In genomic region chr3:37899101-37899707, GRCh38 we compare ENCODE assay signal across 17 cellular contexts. TPM values are rescaled to one million over a fixed set of nuclear protein-coding genes. Genes with fewer than 3 reads are reported as not detected.
A peak's percentile ranks its signal among the peaks of the same experiment; 100 is the strongest.
DNase-seq lines count a peak whose midpoint lies in the region; ATAC-seq, FAIRE-seq and TF ChIP-seq lines count a peak whose summit lies in the region.
"Had no signal": no experiment of that assay in that cellular context is flagged by ENCODE, and none has a peak within 500 bp of the region (broad histone marks: within the 10 kb centered on the region; RNA-seq: fewer than 3 reads in every experiment).

No MANE protein-coding gene starts in this region.

- TF ChIP-seq POLR2A in endothelial cell of umbilical vein (IDR thresholded peaks at IDR 0.05; ENCODE audit: low read depth, low read length), result no peak

- H2BK120ac ChIP-seq in trophoblast cell (ENCODE audit: insufficient read depth, low read length, poor library complexity), result no peak overlapping the region

- no peak for DNase-seq in endothelial cell of umbilical vein (ENCODE audit: low read depth, low spot score)
- no peak for DNase-seq in naive thymus-derived CD8-positive, alpha-beta T cell
- no peak for DNase-seq in trophoblast cell
- DNase-seq: activated B cell treated with CpG ODN at 0.5 μM for 24 hours; activated T-cell treated with anti-CD3 and anti-CD28 coated beads, Interleukin-2, amount 50 U/mL, for 1 hour; GM23248; NCI-H1092 treated with DMSO at 0.1 percent for 48 hours; nephron progenitor cell; right lobe of liver; stimulated activated CD4-positive, alpha-beta T cell treated with anti-CD3 and anti-CD28 coated beads, Interleukin-4, amount 100 ng/mL, for 4 hours; stomach had no signal

- H3K4me3 Mint-ChIP-seq in naive thymus-derived CD8-positive, alpha-beta T cell, result no peak overlapping the region
- H3K4me3 Mint-ChIP-seq: activated B cell treated with CpG ODN at 0.5 μM for 24 hours, nephron progenitor cell had no signal

- H4K20me1 ChIP-seq in endothelial cell of umbilical vein (replicated peaks; ENCODE audit: control insufficient read depth, extremely low read depth, insufficient read depth, low read length), result no peaks in the 10 kb centered on the region
- H4K20me1 ChIP-seq: BLaER1 had no signal

- H3K79me2 ChIP-seq in endothelial cell of umbilical vein (ENCODE audit: control insufficient read depth, insufficient read depth, low read length), result no peaks in the 10 kb centered on the region
- H3K79me2 ChIP-seq in trophoblast cell (ENCODE audit: control insufficient read depth, insufficient read depth, low read length, poor library complexity), result no peaks in the 10 kb centered on the region

- no TSS peak for BruUV-seq in endothelial cell of umbilical vein (replicated peaks; lab: Mats Ljungman, UMichigan)

- ATAC-seq in GM18873 (IDR thresholded peaks at IDR 0.05; ENCODE audit: low FRiP score, unreplicated experiment) (peak; percentile 67), GM21528 (IDR thresholded peaks at IDR 0.05; ENCODE audit: low FRiP score, unreplicated experiment) (peak; percentile 67), HG03354 (IDR thresholded peaks at IDR 0.05; ENCODE audit: poor library complexity, severe bottlenecking, unreplicated experiment) (peak; percentile 67), HG03571 (IDR thresholded peaks at IDR 0.05; ENCODE audit: unreplicated experiment) (no peak), GM18861 (IDR thresholded peaks at IDR 0.05; ENCODE audit: unreplicated experiment) (no peak)
- ATAC-seq in naive thymus-derived CD8-positive, alpha-beta T cell, result no peak

- no peak overlapping the region for H3K4ac ChIP-seq in trophoblast cell (ENCODE audit: low read depth, low read length)

- peaks cover 0 to 6% (median 3%) of the 10 kb centered on the region in 4 donors for H3K4me1 Mint-ChIP-seq in naive thymus-derived CD8-positive, alpha-beta T cell
- H3K4me1 Mint-ChIP-seq: activated B cell treated with CpG ODN at 0.5 μM for 24 hours had no signal

- H2BK5ac ChIP-seq in trophoblast cell (ENCODE audit: low read depth, low read length, poor library complexity), result no peak overlapping the region

- WGBS in trophoblast cell (ENCODE audit: extremely low coverage, insufficient coverage, insufficient read length), result no CpG with 5 or more reads among the region's 3 CpGs

- no peaks in the 10 kb centered on the region for H3K27me3 ChIP-seq in endothelial cell of umbilical vein (ENCODE audit: control insufficient read depth in 2 of 2, insufficient read depth in 2 of 2, low read length in 2 of 2)
- no peaks in the 10 kb centered on the region for H3K27me3 ChIP-seq in trophoblast cell (ENCODE audit: insufficient read depth, low read length)
- H3K27me3 ChIP-seq: BLaER1, right lobe of liver, stomach had no signal

- H3K4me1 ChIP-seq in endothelial cell of umbilical vein (ENCODE audit: control insufficient read depth, extremely low read depth, insufficient read depth, low read length), result peaks cover 18% of the 10 kb centered on the region
- H3K4me1 ChIP-seq in trophoblast cell (ENCODE audit: control insufficient read depth in 1 of 2, insufficient read depth in 2 of 2, low read length in 2 of 2), result peaks cover 3 to 4% of the 10 kb centered on the region in 2 experiments
- H3K4me1 ChIP-seq: BLaER1 had no signal

- H3K4me2 ChIP-seq in endothelial cell of umbilical vein (ENCODE audit: insufficient read depth, low read length) (peak overlapping the region; percentile 4), trophoblast cell (ENCODE audit: low read length) (no peak overlapping the region)
- H3K4me2 ChIP-seq: BLaER1 had no signal

- no peaks in the 10 kb centered on the region for H3K36me3 Mint-ChIP-seq in naive thymus-derived CD8-positive, alpha-beta T cell

- H2AFZ ChIP-seq in endothelial cell of umbilical vein (ENCODE audit: low read depth, low read length), result no peak overlapping the region
- no peak overlapping the region for H2AFZ ChIP-seq in trophoblast cell (ENCODE audit: insufficient read depth, low read length, poor library complexity)
- H2AFZ ChIP-seq: GM23248 had no signal

- H4K8ac ChIP-seq in trophoblast cell (ENCODE audit: low read depth, low read length), result no peak overlapping the region

- no peak overlapping the region for H4K91ac ChIP-seq in trophoblast cell (ENCODE audit: low read depth, low read length)

- H2AK5ac ChIP-seq in trophoblast cell (ENCODE audit: low read length), result no peak overlapping the region

- H3K9ac ChIP-seq in endothelial cell of umbilical vein (replicated peaks; ENCODE audit: extremely low read depth, insufficient read depth, low read length), result no peak overlapping the region
- H3K9ac ChIP-seq in trophoblast cell (ENCODE audit: low read length), result no peak overlapping the region
- H3K9ac ChIP-seq: BLaER1, GM23248 had no signal

- POLR2A ChIA-PET in endothelial cell of umbilical vein (lab: Charles Lee), result no interaction called here
- POLR2A ChIA-PET in naive thymus-derived CD8-positive, alpha-beta T cell (lab: Charles Lee), result no interaction called here

- peaks cover 0 to 6% (median 4%) of the 10 kb centered on the region in 5 donors for H3K27me3 Mint-ChIP-seq in naive thymus-derived CD8-positive, alpha-beta T cell

- no peaks in the 10 kb centered on the region for H3K9me1 ChIP-seq in endothelial cell of umbilical vein (replicated peaks; ENCODE audit: control insufficient read depth, extremely low read depth, insufficient read depth, low read length)

- peak overlapping the region in 2 of 10 donors; percentile 7 to 9 for H3K27ac Mint-ChIP-seq in naive thymus-derived CD8-positive, alpha-beta T cell
- H3K27ac Mint-ChIP-seq: activated B cell treated with CpG ODN at 0.5 μM for 24 hours, nephron progenitor cell had no signal

- H2BK12ac ChIP-seq in trophoblast cell (ENCODE audit: low read length), result no peak overlapping the region

- H3K36me3 ChIP-seq in endothelial cell of umbilical vein (ENCODE audit: control insufficient read depth in 2 of 2, extremely low read depth in 1 of 2, insufficient read depth in 2 of 2, low read length in 2 of 2), result no peaks in the 10 kb centered on the region
- H3K36me3 ChIP-seq in trophoblast cell (ENCODE audit: control insufficient read depth in 1 of 2, insufficient read depth in 2 of 2, low read length in 2 of 2), result no peaks in the 10 kb centered on the region
- H3K36me3 ChIP-seq: BLaER1, right lobe of liver had no signal

- FAIRE-seq in endothelial cell of umbilical vein (lab: Jason Lieb, UNC), result no peak

- H3K14ac ChIP-seq in trophoblast cell (ENCODE audit: low read length), result no peak overlapping the region

- no peak for TF ChIP-seq CTCF in endothelial cell of umbilical vein (IDR thresholded peaks at IDR 0.05; ENCODE audit: extremely low read depth in 1 of 2, insufficient read depth in 1 of 2, low read depth in 1 of 2, low read length in 2 of 2)

- CTCF ChIA-PET in endothelial cell of umbilical vein (lab: Charles Lee), result interaction anchor here (0.8 to 1.9 kb wide), 6 partner anchors 11 to 75 kb away, joined by 3 to 11 read pairs (median 3); no protein-coding TSS in a partner anchor

- no peaks in the 10 kb centered on the region for H3K9me3 Mint-ChIP-seq in naive thymus-derived CD8-positive, alpha-beta T cell
- H3K9me3 Mint-ChIP-seq: activated B cell treated with CpG ODN at 0.5 μM for 24 hours had no signal

- peak overlapping the region; percentile 25 for H3K27ac ChIP-seq in endothelial cell of umbilical vein (ENCODE audit: insufficient read depth, low read depth, low read length)
- no peak overlapping the region for H3K27ac ChIP-seq in trophoblast cell (ENCODE audit: low read depth, low read length)
- H3K27ac ChIP-seq: BLaER1, GM23248, right lobe of liver had no signal

- no peaks in the 10 kb centered on the region for H3K79me1 ChIP-seq in trophoblast cell (ENCODE audit: low read length)

- H3K4me3 ChIP-seq in endothelial cell of umbilical vein (replicated peaks in 1 of 3; ENCODE audit: insufficient read depth in 1 of 3, low read depth in 1 of 3, low read length in 3 of 3), result no peak overlapping the region
- H3K4me3 ChIP-seq in trophoblast cell (ENCODE audit: low read depth, low read length), result no peak overlapping the region
- H3K4me3 ChIP-seq: BLaER1, GM23248, right lobe of liver, stomach had no signal

- intact Hi-C loops in endothelial cell of umbilical vein (cut with micrococcal nuclease), result no loop called here

- H3K9me3 ChIP-seq in endothelial cell of umbilical vein (replicated peaks; ENCODE audit: control insufficient read depth, insufficient read depth, low read length) (no peaks in the 10 kb centered on the region), trophoblast cell (ENCODE audit: insufficient read depth, low read depth, low read length) (no peaks in the 10 kb centered on the region)
- H3K9me3 ChIP-seq: BLaER1, right lobe of liver, stomach had no signal

- H3K18ac ChIP-seq in trophoblast cell (ENCODE audit: low read length), result no peak overlapping the region

- dilution Hi-C loops in endothelial cell of umbilical vein (cut with MboI; ENCODE audit: extremely low pct_ligation_motif_present, low sequenced_read_pairs), result no loop called here

- no peak overlapping the region for H4K12ac ChIP-seq in trophoblast cell (ENCODE audit: low read depth, low read length)

- H3K23ac ChIP-seq in trophoblast cell (ENCODE audit: low read length), result no peak overlapping the region

TF ChIP-seq in endothelial cell of umbilical vein, 7 proteins besides CTCF, POLR2A, EP300 and RAD21 (continues in another document):
- TF ChIP-seq JUN (IDR thresholded peaks at IDR 0.05; ENCODE audit: borderline replicate concordance, insufficient read depth, insufficient read length, low read depth) (no peak), MYC (IDR thresholded peaks at IDR 0.05; ENCODE audit: low read depth, low read length) (no peak), GATA2 (IDR thresholded peaks at IDR 0.05; ENCODE audit: insufficient read depth, insufficient read length, low read depth, low read length) (no peak), POLR2AphosphoS5 (IDR thresholded peaks at IDR 0.05; ENCODE audit: insufficient read depth, low read depth, low read length) (no peak), FOS (IDR thresholded peaks at IDR 0.05; ENCODE audit: borderline replicate concordance, insufficient read depth, low read length) (no peak), EZH2 (IDR thresholded peaks at IDR 0.05; ENCODE audit: borderline replicate concordance, low read depth, low read length, severe bottlenecking) (no peak)

RNA-seq across cellular contexts. Expression of gene CTDSPL, which starts 37.5 kb away (rescaled TPM):
- total RNA-seq in endothelial cell of umbilical vein, result 27.6 and 43.2 TPM in 2 replicates
- 28.3 and 30.1 TPM in 2 replicates for polyA plus RNA-seq in endothelial cell of umbilical vein
- polyA plus RNA-seq in endothelial cell of umbilical vein (2011; cell fraction: cytosol; rRNA removed), result 23.3 and 28.3 TPM in 2 replicates
- polyA plus RNA-seq in endothelial cell of umbilical vein (2011; cell fraction: nucleus; rRNA removed), result 32.0 and 33.8 TPM in 2 replicates
- polyA plus RNA-seq in endothelial cell of umbilical vein (2012), result 18.5 and 20.3 TPM in 2 replicates
- polyA minus RNA-seq in endothelial cell of umbilical vein, result 36.8 and 53.0 TPM in 2 replicates
- polyA minus RNA-seq in endothelial cell of umbilical vein (2011; cell fraction: cytosol; rRNA and poly(A)+ RNA removed), result 15.8 TPM
- 20.6 and 22.3 TPM in 2 replicates for polyA minus RNA-seq in endothelial cell of umbilical vein (2011; cell fraction: nucleus; rRNA and poly(A)+ RNA removed)
- under 1 TPM; 0.58 to 0.99 TPM for total RNA-seq in naive thymus-derived CD8-positive, alpha-beta T cell
- polyA plus RNA-seq in naive thymus-derived CD8-positive, alpha-beta T cell, result under 1 TPM; 0.26 to 0.45 (median 0.32) TPM
- 13.2 and 13.3 TPM in 2 replicates for polyA plus RNA-seq in trophoblast cell (2013)
- total RNA-seq: activated B cell treated with CpG ODN at 0.5 μM for 24 hours had no signal

Comparison
In these comparisons a context has a peak if more than half of its experiments do, and no peak if none do; other contexts are left out.
1. ATAC-seq: peak in GM18873 (single experiment), GM21528 (single experiment) and HG03354 (single experiment); none in HG03571 (single experiment), naive thymus-derived CD8-positive, alpha-beta T cell (0 of 2) and GM18861 (single experiment).
2. RNA of gene CTDSPL, which starts 37.5 kb away (total RNA-seq): 27.6 to 43.2 TPM in endothelial cell of umbilical vein; 0.58 to 0.99 TPM in naive thymus-derived CD8-positive, alpha-beta T cell; every median in the first group is over 10 times any median in the second.